In the genomic region with DNA sequence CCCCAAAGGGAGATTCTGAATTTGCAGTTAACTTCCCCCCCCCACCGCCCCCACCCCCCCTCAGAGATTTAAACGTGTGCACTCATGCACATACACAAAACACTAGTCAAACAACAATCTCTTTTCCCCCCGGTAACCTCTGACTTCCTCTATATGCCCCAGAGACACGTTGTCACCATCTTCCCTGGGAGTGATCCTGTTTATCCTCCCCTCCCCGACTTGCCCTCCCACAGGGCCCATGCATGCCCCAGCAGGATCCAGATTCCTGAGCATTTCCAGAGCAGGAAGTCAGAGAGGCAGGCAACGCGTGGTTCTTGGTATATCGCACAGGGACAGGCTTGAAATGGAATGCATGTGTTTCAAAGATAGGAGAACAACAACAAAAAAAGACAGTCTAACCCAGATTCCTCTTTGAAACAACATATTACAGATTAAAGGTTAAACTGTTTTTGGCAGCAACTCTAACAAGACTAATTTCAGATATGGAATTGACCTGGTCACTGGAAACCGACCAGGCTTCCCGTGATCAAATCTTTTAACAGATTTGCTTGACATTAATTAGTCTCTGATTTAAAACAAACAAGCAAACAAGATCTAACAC, we compare ENCODE assay signal across 8 cellular contexts. TPM values are rescaled to one million over a fixed set of nuclear protein-coding genes. Genes with fewer than 3 reads are reported as not detected.
A peak's percentile ranks its signal among the peaks of the same experiment; 100 is the strongest.
DNase-seq lines count a peak whose midpoint lies in the region; ATAC-seq, FAIRE-seq and TF ChIP-seq lines count a peak whose summit lies in the region.

No MANE protein-coding gene starts in this region.

- H3K27ac ChIP-seq in heart right ventricle (peak overlapping the region; percentile 90 to 99 (median 97)), mesendoderm (ENCODE audit: low read depth, low read length) (peak overlapping the region; percentile 82), urinary bladder (ENCODE audit: low read depth) (peak overlapping the region; percentile 92)

- H3K23ac ChIP-seq in mesendoderm (ENCODE audit: low read length): no peak overlapping the region

- ATAC-seq in heart right ventricle (peak in 5 of 8 donors; percentile 9 to 43 (median 37)), Right ventricle myocardium inferior (no peak), HG02763 (IDR thresholded peaks at IDR 0.05; ENCODE audit: unreplicated experiment) (no peak)

- H2BK120ac ChIP-seq in mesendoderm (ENCODE audit: low read depth, low read length): no peak overlapping the region

- intact Hi-C loops in heart right ventricle (cut with DNase I): loop anchor here in 3 of 10 donors (5.0 kb wide), 3 partner anchors 119 to 239 kb away; a partner anchor contains a TSS
- intact Hi-C loops in Right ventricle myocardium inferior (cut with DNase I): loop anchor here (5.0 kb wide), 2 partner anchors 239 to 579 kb away; a partner anchor contains a TSS

- H3K27me3 ChIP-seq in heart right ventricle (no peaks in the 10 kb centered on the region), mesendoderm (ENCODE audit: insufficient read depth, low read length, poor library complexity) (no peaks in the 10 kb centered on the region)

- H4K5ac ChIP-seq in mesendoderm (ENCODE audit: low read length): no peak overlapping the region

- peak overlapping the region; percentile 88 for H3K56ac ChIP-seq in mesendoderm (ENCODE audit: low read length)

- H3K4me2 ChIP-seq in mesendoderm (ENCODE audit: low read length): peak overlapping the region; percentile 90

- H4K8ac ChIP-seq in mesendoderm (ENCODE audit: low read depth, low read length): no peak overlapping the region

- no peak for FAIRE-seq in RCC 7860 (lab: Jason Lieb, UNC)

- H3K79me1 ChIP-seq in mesendoderm (ENCODE audit: low read length): peaks cover 26% of the 10 kb centered on the region

- H3K79me2 ChIP-seq in mesendoderm (ENCODE audit: control insufficient read depth, insufficient read depth, low read length): peaks cover 53% of the 10 kb centered on the region

- H3K9ac ChIP-seq in mesendoderm (ENCODE audit: low read length): peak overlapping the region; percentile 93

- H3K4me1 ChIP-seq in heart right ventricle: peaks cover 23 to 62% (median 52%) of the 10 kb centered on the region in 9 donors
- peaks cover 8% of the 10 kb centered on the region for H3K4me1 ChIP-seq in mesendoderm (ENCODE audit: control insufficient read depth, low read depth, low read length)
- no peaks in the 10 kb centered on the region for H3K4me1 ChIP-seq in urinary bladder (ENCODE audit: insufficient read depth)

- no peak overlapping the region for H2BK15ac ChIP-seq in mesendoderm (replicated peaks; ENCODE audit: low read depth)

- no peak overlapping the region for H2AK5ac ChIP-seq in mesendoderm (ENCODE audit: low read length)

- WGBS in heart right ventricle, 2 donors: 2 to 4% methylated on average over 10 of the region's 10 CpGs
- no CpG with 5 or more reads among the region's 10 CpGs for WGBS in mesendoderm (ENCODE audit: extremely low coverage, insufficient coverage, low lambda C conversion rate)
- WGBS in urinary bladder: 4% methylated on average over 10 of the region's 10 CpGs

- TF ChIP-seq CTCF in heart right ventricle (IDR thresholded peaks at IDR 0.05): no peak

- no peak overlapping the region for H3K4ac ChIP-seq in mesendoderm (ENCODE audit: low read depth, low read length)

- H3K18ac ChIP-seq in mesendoderm (ENCODE audit: low read length): peak overlapping the region; percentile 35

- H3K4me3 ChIP-seq in heart right ventricle: peak overlapping the region; percentile 83 to 99 (median 93)
- peak overlapping the region; percentile 88 for H3K4me3 ChIP-seq in mesendoderm (ENCODE audit: low read length)
- H3K4me3 ChIP-seq in urinary bladder (ENCODE audit: low read depth, low read length): peak overlapping the region; percentile 95

- no peaks in the 10 kb centered on the region for H3K9me3 ChIP-seq in heart right ventricle

- DNase-seq in heart right ventricle (peak in 1 of 2 donors; percentile 50), Right ventricle myocardium inferior (ENCODE audit: missing footprints) (no peak), RCC 7860 (ENCODE audit: low spot score) (peak; percentile 65), ecto neural progenitor cell (ENCODE audit: low spot score) (peak; percentile 69), mesendoderm (peak; percentile 97), DMS114 treated with DMSO at 0.1 percent for 48 hours (lab: John Stamatoyannopoulos, UW; ENCODE audit: unreplicated experiment) (no peak)

- H3K36me3 ChIP-seq in heart right ventricle: peaks cover 0 to 2% (median 0%) of the 10 kb centered on the region in 9 donors
- no peaks in the 10 kb centered on the region for H3K36me3 ChIP-seq in mesendoderm (ENCODE audit: control insufficient read depth, insufficient read depth, low read length)
- H3K36me3 ChIP-seq in urinary bladder (ENCODE audit: insufficient read depth): no peaks in the 10 kb centered on the region

- peak overlapping the region; percentile 72 for H2BK5ac ChIP-seq in mesendoderm (ENCODE audit: low read length)

RNA-seq across cellular contexts. Expression of a gene that starts 1.3 kb away (rescaled TPM):
- total RNA-seq in heart right ventricle (100 to 1,000 TPM in 1 of 10 donors, 10 to 100 TPM in 9; 66.1 to 106 (median 84.1) TPM), Right ventricle myocardium inferior (92.1 TPM), urinary bladder (82.5 TPM)
- polyA plus RNA-seq in heart right ventricle (10 to 100 TPM; 73.3 to 79.3 TPM), urinary bladder (94.0 TPM)
- polyA plus RNA-seq in mesendoderm (2013, experiment 1 of 2): 40.6 TPM
- 39.4 TPM for polyA plus RNA-seq in mesendoderm (2013, experiment 2 of 2)

RNA-seq across cellular contexts. Expression of a gene that starts 5.3 kb away (rescaled TPM):
- total RNA-seq in heart right ventricle (under 1 TPM in 5 of 10 donors, not detected in 5; 0.24 to 0.78 (median 0.46) TPM), Right ventricle myocardium inferior (0.19 TPM), urinary bladder (31.4 TPM)
- polyA plus RNA-seq in heart right ventricle (1 to 10 TPM in 1 of 2 donors, under 1 TPM in 1; 0.29 to 1.1 TPM), urinary bladder (61.2 TPM)
- 32.8 TPM for polyA plus RNA-seq in mesendoderm (2013, experiment 1 of 2)
- 33.5 TPM for polyA plus RNA-seq in mesendoderm (2013, experiment 2 of 2)

Comparison
In these comparisons a context has a peak if more than half of its experiments do, and no peak if none do; other contexts are left out.
1. ATAC-seq: peak in heart right ventricle (5 of 8); none in Right ventricle myocardium inferior (single experiment) and HG02763 (single experiment).
2. DNase-seq: peak in RCC 7860 (single experiment), ecto neural progenitor cell (single experiment) and mesendoderm (single experiment); none in Right ventricle myocardium inferior (single experiment) and DMS114 treated with DMSO at 0.1 percent for 48 hours (single experiment).
3. RNA of a gene that starts 5.3 kb away (total RNA-seq): 31.4 TPM in urinary bladder (single experiment); 0.24 to 0.78 TPM in heart right ventricle and 0.19 TPM in Right ventricle myocardium inferior (single experiment); every median in the first group is over 10 times any median in the second.
4. Peak in every context shown above with its lines, with median percentiles within 50 percentile points of each other: H3K27ac ChIP-seq and H3K4me3 ChIP-seq.